ENCODE assay signal across 10 cellular contexts in genomic region chr11:117814204-117814765, GRCh38. TPM values are rescaled to one million over a fixed set of nuclear protein-coding genes. Genes with fewer than 3 reads are reported as not detected.
DNase-seq lines count a peak whose midpoint lies in the region; ATAC-seq and TF ChIP-seq lines count a peak whose summit lies in the region.
"Had no signal": no experiment of that assay in that cellular context is flagged by ENCODE, and none has a peak within 500 bp of the region (broad histone marks: within the 10 kb centered on the region; RNA-seq: fewer than 3 reads in every experiment).

No MANE protein-coding gene starts in this region.

- no peaks in the 10 kb centered on the region for H3K36me3 Mint-ChIP-seq in CD4-positive, alpha-beta T cell (ENCODE audit: low read depth)

- H3K36me3 ChIP-seq in OCI-LY3 (replicated peaks; ENCODE audit: low read depth, low read length) (no peaks in the 10 kb centered on the region), liver (ENCODE audit: control insufficient read depth in 4 of 4, insufficient read depth in 3 of 4, low read depth in 1 of 4, low read length in 3 of 4) (no peaks in the 10 kb centered on the region), ascending aorta (no peaks in the 10 kb centered on the region)

- peaks cover 50% of the 10 kb centered on the region for H3K4me1 Mint-ChIP-seq in CD4-positive, alpha-beta T cell (ENCODE audit: low read depth)

- H3K4me1 ChIP-seq in OCI-LY3 (ENCODE audit: low read length) (peaks cover 68% of the 10 kb centered on the region), liver (ENCODE audit: control insufficient read depth in 4 of 4, insufficient read depth in 4 of 4, low read length in 3 of 4) (peaks cover 0 to 8% (median 3%) of the 10 kb centered on the region in 4 donors), ascending aorta (no peaks in the 10 kb centered on the region)

- peak overlapping the region; percentile 87 for H3K27ac Mint-ChIP-seq in CD4-positive, alpha-beta T cell

- whole genome bisulfite sequencing in liver: 74% methylated on average over 7 of the region's 7 CpGs

- no peaks in the 10 kb centered on the region for H4K20me1 ChIP-seq in OCI-LY3 (ENCODE audit: insufficient read depth, low read length)

- DNase-seq in CD4-positive, alpha-beta T cell: no peak
- DNase-seq in NCI-H446 (lab: John Stamatoyannopoulos, UW) (no peak), ascending aorta (ENCODE audit: low spot score in 2 of 2) (no peak), coronary artery (ENCODE audit: low spot score) (no peak), AG08396 (ENCODE audit: low spot score) (no peak)

- H3K27me3 ChIP-seq in CD4-positive, alpha-beta T cell (ENCODE audit: control insufficient read depth, insufficient read depth, low read length): no peaks in the 10 kb centered on the region
- H3K27me3 ChIP-seq in OCI-LY3 (ENCODE audit: low read depth, low read length): no peaks in the 10 kb centered on the region
- H3K27me3 ChIP-seq in liver (ENCODE audit: control insufficient read depth in 4 of 4, insufficient read depth in 4 of 4, low read length in 3 of 4): no peaks in the 10 kb centered on the region
- H3K27me3 ChIP-seq in ascending aorta: no peaks in the 10 kb centered on the region

- TF ChIP-seq RAD21 in liver (IDR thresholded peaks at IDR 0.05): no peak

- no peaks in the 10 kb centered on the region for H3K79me2 ChIP-seq in OCI-LY3 (ENCODE audit: low read length)

- POLR2A ChIA-PET in CD4-positive, alpha-beta T cell (lab: Charles Lee): interaction anchor here (0.7 to 2.3 kb wide), 3 partner anchors 13 to 180 kb away, joined by 3 to 21 read pairs (median 4); no protein-coding TSS in a partner anchor

- H3K9ac ChIP-seq in OCI-LY3 (ENCODE audit: low read length) (peak overlapping the region; percentile 96), liver (ENCODE audit: low read depth in 1 of 2, low read length in 2 of 2) (no peak overlapping the region)

- H3K4me3 ChIP-seq in OCI-LY3 (ENCODE audit: low read length): peak overlapping the region; percentile 72
- H3K4me3 ChIP-seq in liver (ENCODE audit: low read depth in 1 of 3, low read length in 3 of 3): no peak overlapping the region
- H3K4me3 ChIP-seq in ascending aorta: no peak overlapping the region
- no peak overlapping the region for H3K4me3 ChIP-seq in coronary artery

- H3K4me3 Mint-ChIP-seq in CD4-positive, alpha-beta T cell: no peak overlapping the region

- H3K27me3 Mint-ChIP-seq in CD4-positive, alpha-beta T cell: no peaks in the 10 kb centered on the region

- intact Hi-C loops in CD4-positive, alpha-beta T cell (cut with DNase I, micrococcal nuclease): loop anchor here in 1 of 2 experiments (2.0 to 10.0 kb wide), 2 partner anchors 237 to 389 kb away; no protein-coding TSS in a partner anchor
- intact Hi-C loops in ascending aorta (cut with DNase I): no loop called here

- H3K4me2 ChIP-seq in OCI-LY3 (ENCODE audit: low read length): peak overlapping the region; percentile 95

- H3K9me3 ChIP-seq in CD4-positive, alpha-beta T cell (ENCODE audit: control insufficient read depth, low read length): no peaks in the 10 kb centered on the region
- H3K9me3 ChIP-seq in OCI-LY3 (ENCODE audit: insufficient read depth, low read length) (no peaks in the 10 kb centered on the region), liver (ENCODE audit: control insufficient read depth in 4 of 4, low read length in 3 of 4) (no peaks in the 10 kb centered on the region), ascending aorta (no peaks in the 10 kb centered on the region)

- no peak for ATAC-seq in CD4-positive, alpha-beta T cell (ENCODE audit: poor library complexity)
- peak; percentile 0 for ATAC-seq in GM21515 (IDR thresholded peaks at IDR 0.05; ENCODE audit: unreplicated experiment)

- CTCF ChIA-PET in CD4-positive, alpha-beta T cell (lab: Charles Lee): interaction anchor here (2.9 to 4.2 kb wide), 2 partner anchors 30 to 239 kb away, joined by 12 to 14 read pairs; no protein-coding TSS in a partner anchor

- H2AFZ ChIP-seq in OCI-LY3 (ENCODE audit: low read depth, low read length): no peak overlapping the region

- no peak for TF ChIP-seq CTCF in CD4-positive, alpha-beta T cell (IDR thresholded peaks at IDR 0.05)
- TF ChIP-seq CTCF in OCI-LY3 (IDR thresholded peaks at IDR 0.05; ENCODE audit: low read depth, low read length) (no peak), liver (IDR thresholded peaks at IDR 0.05; ENCODE audit: low read depth, low read length, missing input control) (no peak), ascending aorta (IDR thresholded peaks at IDR 0.05) (no peak), coronary artery (IDR thresholded peaks at IDR 0.05) (no peak)

- no peak overlapping the region for H3K27ac ChIP-seq in CD4-positive, alpha-beta T cell (ENCODE audit: low read depth, low read length)
- H3K27ac ChIP-seq in OCI-LY3 (ENCODE audit: low read length) (peak overlapping the region; percentile 97), liver (ENCODE audit: low read depth in 1 of 2, low read length in 2 of 2) (no peak overlapping the region), ascending aorta (no peak overlapping the region), coronary artery (no peak overlapping the region)

- H3K9me3 Mint-ChIP-seq in CD4-positive, alpha-beta T cell: no peaks in the 10 kb centered on the region

TF ChIP-seq in liver, 16 proteins besides CTCF, POLR2A, EP300 and RAD21:
- no peak for TF ChIP-seq YY1 (IDR thresholded peaks at IDR 0.05)
- TF ChIP-seq FOXA2 (IDR thresholded peaks at IDR 0.05): peak; percentile 25

RNA-seq across cellular contexts. Expression of gene FXYD2, which starts 10.3 kb away (rescaled TPM):
- 1 to 10 TPM; 1.7 to 2.1 TPM for total RNA-seq in CD4-positive, alpha-beta T cell
- total RNA-seq in liver: 10 to 100 TPM; 22.9 to 60.6 TPM
- polyA plus RNA-seq in liver: 100 to 1,000 TPM in 1 of 2 donors, 10 to 100 TPM in 1; 20.2 to 105 TPM
- total RNA-seq in ascending aorta: not detected
- total RNA-seq: Daoy had no signal

RNA-seq across cellular contexts. Expression of gene DSCAML1, which starts 17.3 kb away (rescaled TPM):
- total RNA-seq in CD4-positive, alpha-beta T cell: under 1 TPM; 0.22 to 0.61 TPM
- total RNA-seq in liver (under 1 TPM; 0.23 to 0.42 TPM), ascending aorta (not detected)
- under 1 TPM; 0.07 to 0.17 TPM for polyA plus RNA-seq in liver
- total RNA-seq: Daoy, fibroblast of lung had no signal
- polyA plus RNA-seq: fibroblast of lung had no signal

Comparison
In these comparisons a context has a peak if more than half of its experiments do, and no peak if none do; other contexts are left out.
1. RNA of gene FXYD2, which starts 10.3 kb away (total RNA-seq): 22.9 to 60.6 TPM in liver; 1.7 to 2.1 TPM in CD4-positive, alpha-beta T cell and not detected in ascending aorta (single experiment); every median in the first group is over 4 times any median in the second.